8 cellular contexts compared by ENCODE assay signal in the genomic region with DNA sequence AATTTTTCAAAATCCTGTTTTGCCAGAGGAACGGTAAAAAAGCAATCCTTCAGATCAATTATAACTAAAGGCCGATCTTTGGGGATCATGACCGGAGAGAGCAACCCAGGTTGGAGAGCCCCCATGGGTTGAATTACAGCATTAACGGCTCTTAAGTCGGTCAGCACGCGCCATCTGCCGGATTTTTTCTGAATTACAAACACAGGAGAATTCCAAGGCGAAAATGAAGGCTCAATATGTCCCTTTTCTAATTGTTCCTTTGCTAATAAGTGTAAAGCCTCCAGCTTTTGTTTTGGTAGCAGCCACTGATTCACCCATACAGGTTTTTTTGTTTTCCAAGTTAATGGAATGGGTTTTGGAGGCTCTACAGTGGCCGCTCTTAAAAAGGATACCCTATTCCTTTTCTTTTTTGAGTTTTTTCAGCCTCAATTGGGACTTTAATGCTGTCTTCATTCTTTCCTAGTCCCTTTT. TPM values are rescaled to one million over a fixed set of nuclear protein-coding genes. Genes with fewer than 3 reads are reported as not detected.
DNase-seq lines count a peak whose midpoint lies in the region; ATAC-seq and TF ChIP-seq lines count a peak whose summit lies in the region.

No MANE protein-coding gene starts in this region.

- no peaks in the 10 kb centered on the region for H3K9me3 Mint-ChIP-seq in activated B cell treated with CpG ODN at 0.5 μM for 24 hours

- H3K4me1 Mint-ChIP-seq in activated B cell treated with CpG ODN at 0.5 μM for 24 hours = peaks cover 18% of the 10 kb centered on the region

- POLR2A ChIA-PET in activated B cell treated with CpG ODN at 0.5 μM for 24 hours (lab: Charles Lee) = interaction anchor here (1.1 kb wide), 1 partner anchor 172 kb away, joined by 4 read pairs; no protein-coding TSS in a partner anchor

- no peaks in the 10 kb centered on the region for H3K27me3 Mint-ChIP-seq in activated B cell treated with CpG ODN at 0.5 μM for 24 hours

- DNase-seq in A172 (ENCODE audit: low spot score) (peak; percentile 51), GM13977 (ENCODE audit: low spot score) (no peak), NCI-H446 treated with DMSO at 0.1 percent for 48 hours (lab: John Stamatoyannopoulos, UW) (peak; percentile 53), activated B cell treated with CpG ODN at 0.5 μM for 24 hours (no peak), cerebellum (ENCODE audit: low spot score) (peak; percentile 49), medulla oblongata (ENCODE audit: extremely low spot score) (peak; percentile 82)
- peak; percentile 25 to 49 for DNase-seq in stimulated activated CD8-positive, alpha-beta memory T cell treated with anti-CD3 and anti-CD28 coated beads, Interleukin-15, amount 100 ng/mL, for 48 hours (ENCODE audit: low read depth in 2 of 2)

- no peaks in the 10 kb centered on the region for H3K36me3 Mint-ChIP-seq in activated B cell treated with CpG ODN at 0.5 μM for 24 hours (ENCODE audit: low read depth)

- in situ Hi-C loops in GM13977 (cut with MboI; ENCODE audit: low pct_unique_long_range_greater_than_20kb, low sequenced_read_pairs, unreplicated experiment) = no loop called here

- no peak overlapping the region for H3K4me3 Mint-ChIP-seq in activated B cell treated with CpG ODN at 0.5 μM for 24 hours

- ATAC-seq in activated B cell treated with CpG ODN at 0.5 μM for 24 hours (ENCODE audit: low read depth) (no peak), HG03432 (IDR thresholded peaks at IDR 0.05; ENCODE audit: unreplicated experiment) (no peak)

- TF ChIP-seq CTCF in GM13977 (IDR thresholded peaks at IDR 0.05; ENCODE audit: extremely low read depth, insufficient read depth, missing control alignments) (peak; percentile 55), activated B cell treated with CpG ODN at 0.5 μM for 24 hours (IDR thresholded peaks at IDR 0.05) (peak; percentile 41)

- CTCF ChIA-PET in activated B cell treated with CpG ODN at 0.5 μM for 24 hours (lab: Charles Lee) = interaction anchor here (0.7 to 2.1 kb wide), 4 partner anchors 19 to 237 kb away, joined by 3 to 7 read pairs (median 4); partner anchors contain the start of genes KLHDC3, MEA1 and RPL7L1

- H3K27ac Mint-ChIP-seq in activated B cell treated with CpG ODN at 0.5 μM for 24 hours = no peak overlapping the region

- intact Hi-C loops in activated B cell treated with CpG ODN at 0.5 μM for 24 hours (cut with micrococcal nuclease) = loop anchor here (1.0 to 10.0 kb wide), 6 partner anchors 20 to 1114 kb away; partner anchors contain the start of genes LRRC73, POLR1C, PRICKLE4 and RPL7L1

RNA-seq across cellular contexts. Expression of gene PTCRA, which starts 16.9 kb away (rescaled TPM):
- not detected in 2 replicates for total RNA-seq in A172 (2014; rRNA removed; shearing (Covaris generic))
- total RNA-seq in activated B cell treated with CpG ODN at 0.5 μM for 24 hours (not detected in 2 replicates), cerebellum (not detected)

RNA-seq across cellular contexts. Expression of gene RPL7L1, which starts 19.5 kb away (rescaled TPM):
- 104 and 108 TPM in 2 replicates for total RNA-seq in A172 (2014; rRNA removed; shearing (Covaris generic))
- total RNA-seq in activated B cell treated with CpG ODN at 0.5 μM for 24 hours = 94.5 and 110 TPM in 2 replicates
- 81.9 TPM for total RNA-seq in cerebellum

RNA-seq across cellular contexts. Expression of gene CNPY3, which starts 30.4 kb away (rescaled TPM):
- 33.8 and 36.3 TPM in 2 replicates for total RNA-seq in A172 (2014; rRNA removed; shearing (Covaris generic))
- 120 and 121 TPM in 2 replicates for total RNA-seq in activated B cell treated with CpG ODN at 0.5 μM for 24 hours
- total RNA-seq in cerebellum = 18.9 TPM

Comparison
In these comparisons a context has a peak if more than half of its experiments do, and no peak if none do; other contexts are left out.
1. DNase-seq: peak in A172 (single experiment), NCI-H446 treated with DMSO at 0.1 percent for 48 hours (single experiment), cerebellum (single experiment), medulla oblongata (single experiment) and stimulated activated CD8-positive, alpha-beta memory T cell treated with anti-CD3 and anti-CD28 coated beads, Interleukin-15, amount 100 ng/mL, for 48 hours (2 of 2); none in GM13977 (single experiment) and activated B cell treated with CpG ODN at 0.5 μM for 24 hours (single experiment).